2 cellular contexts compared by ENCODE assay signal in genomic region chr16:17037499-17037898, GRCh38.
TF ChIP-seq lines count a peak whose summit lies in the region.

No MANE protein-coding gene starts in this region.

TF ChIP-seq in GM23338, 12 proteins besides CTCF, POLR2A, EP300 and RAD21 (continued from another document):
- TF ChIP-seq CREB1 (CRISPR knock-in tag; IDR thresholded peaks at IDR 0.05; ENCODE audit: low read depth) = no peak
- TF ChIP-seq POLR2AphosphoS5 (IDR thresholded peaks at IDR 0.05; ENCODE audit: low read depth) = no peak
- no peak for TF ChIP-seq JUNB (IDR thresholded peaks at IDR 0.05; ENCODE audit: unreplicated experiment)

TF ChIP-seq in neural cell, 6 proteins besides CTCF, POLR2A, EP300 and RAD21 (continued from another document):
- TF ChIP-seq, protein P1, sequence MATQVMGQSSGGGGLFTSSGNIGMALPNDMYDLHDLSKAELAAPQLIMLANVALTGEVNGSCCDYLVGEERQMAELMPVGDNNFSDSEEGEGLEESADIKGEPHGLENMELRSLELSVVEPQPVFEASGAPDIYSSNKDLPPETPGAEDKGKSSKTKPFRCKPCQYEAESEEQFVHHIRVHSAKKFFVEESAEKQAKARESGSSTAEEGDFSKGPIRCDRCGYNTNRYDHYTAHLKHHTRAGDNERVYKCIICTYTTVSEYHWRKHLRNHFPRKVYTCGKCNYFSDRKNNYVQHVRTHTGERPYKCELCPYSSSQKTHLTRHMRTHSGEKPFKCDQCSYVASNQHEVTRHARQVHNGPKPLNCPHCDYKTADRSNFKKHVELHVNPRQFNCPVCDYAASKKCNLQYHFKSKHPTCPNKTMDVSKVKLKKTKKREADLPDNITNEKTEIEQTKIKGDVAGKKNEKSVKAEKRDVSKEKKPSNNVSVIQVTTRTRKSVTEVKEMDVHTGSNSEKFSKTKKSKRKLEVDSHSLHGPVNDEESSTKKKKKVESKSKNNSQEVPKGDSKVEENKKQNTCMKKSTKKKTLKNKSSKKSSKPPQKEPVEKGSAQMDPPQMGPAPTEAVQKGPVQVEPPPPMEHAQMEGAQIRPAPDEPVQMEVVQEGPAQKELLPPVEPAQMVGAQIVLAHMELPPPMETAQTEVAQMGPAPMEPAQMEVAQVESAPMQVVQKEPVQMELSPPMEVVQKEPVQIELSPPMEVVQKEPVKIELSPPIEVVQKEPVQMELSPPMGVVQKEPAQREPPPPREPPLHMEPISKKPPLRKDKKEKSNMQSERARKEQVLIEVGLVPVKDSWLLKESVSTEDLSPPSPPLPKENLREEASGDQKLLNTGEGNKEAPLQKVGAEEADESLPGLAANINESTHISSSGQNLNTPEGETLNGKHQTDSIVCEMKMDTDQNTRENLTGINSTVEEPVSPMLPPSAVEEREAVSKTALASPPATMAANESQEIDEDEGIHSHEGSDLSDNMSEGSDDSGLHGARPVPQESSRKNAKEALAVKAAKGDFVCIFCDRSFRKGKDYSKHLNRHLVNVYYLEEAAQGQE (IDR thresholded peaks at IDR 0.05; ENCODE audit: borderline replicate concordance) = no peak
- TF ChIP-seq TAF1 (IDR thresholded peaks at IDR 0.05; ENCODE audit: low read depth) = no peak
- no peak for TF ChIP-seq EZH2 (IDR thresholded peaks at IDR 0.05; ENCODE audit: borderline replicate concordance, insufficient read depth, low read length, poor library complexity, severe bottlenecking)
